ENCODE assay signal across 32 cellular contexts in the genomic region with DNA sequence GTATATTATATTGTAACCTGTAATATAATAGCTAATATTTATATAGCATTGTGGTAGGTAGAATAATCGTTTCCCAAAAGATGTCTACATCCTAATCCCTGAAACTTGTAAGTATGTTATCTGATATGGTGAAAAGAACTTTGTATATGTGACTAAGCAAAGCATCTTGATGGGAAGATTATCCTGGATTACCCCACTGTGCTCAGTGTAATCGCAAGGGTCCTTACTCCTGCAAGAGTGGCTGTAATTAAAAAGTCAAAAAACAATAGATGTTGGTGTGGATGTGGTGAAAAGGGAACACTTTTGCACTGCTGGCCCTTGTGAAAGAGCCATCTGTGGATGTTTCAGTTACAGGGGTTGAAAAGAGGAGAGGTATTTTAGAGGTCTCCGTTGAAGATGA.
"Had no signal": no experiment of that assay in that cellular context is flagged by ENCODE, and none has a peak within 500 bp of the region (broad histone marks: within the 10 kb centered on the region; RNA-seq: fewer than 3 reads in every experiment).

No MANE protein-coding gene starts in this region.

- H3K9me3 Mint-ChIP-seq: activated CD8-positive, alpha-beta T cell treated with anti-CD3 and anti-CD28 coated beads for 36 hours; activated naive CD4-positive, alpha-beta T cell treated with anti-CD3 and anti-CD28 coated beads, Interleukin-2, amount 50 U/mL, for 24 hours; activated naive CD8-positive, alpha-beta T cell treated with anti-CD3 and anti-CD28 coated beads, Interleukin-2, amount 10 ng/mL, durations not matched to agents 7 days and 5 days; activated T-helper 17 cell treated with anti-CD3 and anti-CD28 coated beads, Interleukin-2, amount 50 U/mL, for 72 hours had no signal

- H3K36me3 Mint-ChIP-seq: activated naive CD4-positive, alpha-beta T cell treated with anti-CD3 and anti-CD28 coated beads, Interleukin-2, amount 50 U/mL, for 24 hours; activated naive CD8-positive, alpha-beta T cell treated with anti-CD3 and anti-CD28 coated beads, Interleukin-2, amount 10 ng/mL, durations not matched to agents 7 days and 5 days had no signal

- H3K27me3 ChIP-seq: brain microvascular endothelial cell had no signal

- H3K27ac Mint-ChIP-seq: activated CD8-positive, alpha-beta T cell treated with anti-CD3 and anti-CD28 coated beads for 36 hours; activated naive CD4-positive, alpha-beta T cell treated with anti-CD3 and anti-CD28 coated beads, Interleukin-2, amount 50 U/mL, for 24 hours; activated naive CD8-positive, alpha-beta T cell treated with anti-CD3 and anti-CD28 coated beads, Interleukin-2, amount 10 ng/mL, durations not matched to agents 7 days and 5 days; activated T-cell treated with anti-CD3 and anti-CD28 coated beads, Interleukin-2, amount 50 U/mL, for 72 hours; activated T-helper 17 cell treated with anti-CD3 and anti-CD28 coated beads, Interleukin-2, amount 50 U/mL, for 72 hours had no signal

- ATAC-seq: activated CD8-positive, alpha-beta T cell treated with anti-CD3 and anti-CD28 coated beads for 36 hours; activated T-cell treated with anti-CD3 and anti-CD28 coated beads, Interleukin-2, amount 50 U/mL, for 72 hours; activated T-helper 17 cell treated with anti-CD3 and anti-CD28 coated beads, Interleukin-2, amount 50 U/mL, for 72 hours; K562; PC-3 had no signal

- H3K27ac ChIP-seq: brain microvascular endothelial cell, VCaP had no signal

- H3K4me3 ChIP-seq: K562 had no signal

- H3K4me3 Mint-ChIP-seq: activated CD8-positive, alpha-beta T cell treated with anti-CD3 and anti-CD28 coated beads for 36 hours; activated naive CD4-positive, alpha-beta T cell treated with anti-CD3 and anti-CD28 coated beads, Interleukin-2, amount 50 U/mL, for 24 hours; activated naive CD8-positive, alpha-beta T cell treated with anti-CD3 and anti-CD28 coated beads, Interleukin-2, amount 10 ng/mL, durations not matched to agents 7 days and 5 days; activated T-cell treated with anti-CD3 and anti-CD28 coated beads, Interleukin-2, amount 50 U/mL, for 72 hours; activated T-helper 17 cell treated with anti-CD3 and anti-CD28 coated beads, Interleukin-2, amount 50 U/mL, for 72 hours had no signal

- H3K36me3 ChIP-seq: brain microvascular endothelial cell had no signal

- DNase-seq: activated CD4-positive, alpha-beta T cell treated with anti-CD3 and anti-CD28 coated beads for 1 hour; activated CD4-positive, alpha-beta T cell treated with anti-CD3 and anti-CD28 coated beads for 48 hours; activated CD4-positive, alpha-beta T cell treated with anti-CD3 and anti-CD28 coated beads, Interleukin-2, amount 50 U/mL, for 4 hours; activated CD4-positive, CD25-positive, alpha-beta regulatory T cell; activated CD8-positive, alpha-beta T cell treated with anti-CD3 and anti-CD28 coated beads for 36 hours; activated effector memory CD4-positive, alpha-beta T cell treated with anti-CD3 and anti-CD28 coated beads, Interleukin-2, amount 50 U/mL, for 16 hours; activated naive CD4-positive, alpha-beta T cell; activated naive CD8-positive, alpha-beta T cell treated with anti-CD3 and anti-CD28 coated beads, Interleukin-2, amount 10 ng/mL, durations not matched to agents 7 days and 5 days; activated T-cell treated with anti-CD3 and anti-CD28 coated beads, Interleukin-2, amount 50 U/mL, for 1 hour; activated T-cell treated with anti-CD3 and anti-CD28 coated beads, Interleukin-2, amount 50 U/mL, for 72 hours; anterior cingulate cortex; brain microvascular endothelial cell; central memory CD4-positive, alpha-beta T cell; IMR-90; NCI-H1105; NCI-H1417 treated with DMSO at 0.1 percent for 48 hours; NCI-H187 treated with DMSO at 0.1 percent for 48 hours; NCI-H2081; NCI-H345; NCI-H526 treated with DMSO at 0.1 percent for 48 hours; NCI-H774; NK-92 treated with Interleukin-12 subunit alpha and Interleukin-12 subunit beta, amount 100 ng/mL, for 24 hours; PC-3; Right ventricle myocardium superior; SW 1271; T-helper 1 cell; T-helper 2 cell; T-helper 9 cell had no signal

- H3K4me1 Mint-ChIP-seq: activated naive CD4-positive, alpha-beta T cell treated with anti-CD3 and anti-CD28 coated beads, Interleukin-2, amount 50 U/mL, for 24 hours; activated naive CD8-positive, alpha-beta T cell treated with anti-CD3 and anti-CD28 coated beads, Interleukin-2, amount 10 ng/mL, durations not matched to agents 7 days and 5 days; activated T-helper 17 cell treated with anti-CD3 and anti-CD28 coated beads, Interleukin-2, amount 50 U/mL, for 72 hours had no signal
